27 cellular contexts compared by ENCODE assay signal in genomic region chr9:134166374-134166773, GRCh38. TPM values are rescaled to one million over a fixed set of nuclear protein-coding genes. Genes with fewer than 3 reads are reported as not detected.
DNase-seq lines count a peak whose midpoint lies in the region; ATAC-seq and TF ChIP-seq lines count a peak whose summit lies in the region.
"Had no signal": no experiment of that assay in that cellular context is flagged by ENCODE, and none has a peak within 500 bp of the region (broad histone marks: within the 10 kb centered on the region; RNA-seq: fewer than 3 reads in every experiment).

No MANE protein-coding gene starts in this region.

- H3K9me3 ChIP-seq in Caco-2 (no peaks in the 10 kb centered on the region), spleen (peaks cover 0 to 7% (median 5%) of the 10 kb centered on the region in 8 donors)
- H3K9me3 ChIP-seq: gastroesophageal sphincter, SK-N-SH had no signal

- H3K36me3 ChIP-seq in Caco-2 (ENCODE audit: control insufficient read depth, insufficient read depth, low read length) (no peaks in the 10 kb centered on the region; the same call in 1 of the 2 replicates), spleen (no peaks in the 10 kb centered on the region)
- H3K36me3 ChIP-seq: gastroesophageal sphincter had no signal

- H3K4me3 ChIP-seq in Caco-2 (ENCODE audit: low read depth, low read length) (no peak overlapping the region), spleen (no peak overlapping the region), lower leg skin (ENCODE audit: low read depth, poor library complexity, severe bottlenecking) (no peak overlapping the region)
- H3K4me3 ChIP-seq: gastroesophageal sphincter, skin epidermis, tibial nerve had no signal

- BruUV-seq in Caco-2 (replicated peaks; lab: Mats Ljungman, UMichigan), result no TSS peak

- no peak for TF ChIP-seq POLR2A in spleen (IDR thresholded peaks at IDR 0.05)
- TF ChIP-seq POLR2A in lower leg skin (IDR thresholded peaks at IDR 0.05), result no peak

- intact Hi-C loops in Caco-2 (cut with micrococcal nuclease; ENCODE audit: unreplicated experiment), result no loop called here
- intact Hi-C loops in spleen (cut with DNase I; ENCODE audit: low total_unique reads), result no loop called here
- intact Hi-C loops in lower leg skin (cut with DNase I; ENCODE audit: low total_unique reads), result no loop called here

- H3K4me1 ChIP-seq in Caco-2 (no peaks in the 10 kb centered on the region), spleen (peaks cover 0 to 21% (median 12%) of the 10 kb centered on the region in 6 donors)

- H3K9me3 Mint-ChIP-seq in activated naive CD4-positive, alpha-beta T cell treated with anti-CD3 and anti-CD28 coated beads, Interleukin-2, amount 10 ng/mL, durations not matched to agents 7 days and 5 days, result peaks cover 5% of the 10 kb centered on the region
- H3K9me3 Mint-ChIP-seq in Caco-2 (ENCODE audit: unreplicated experiment) (peaks cover 10% of the 10 kb centered on the region), endothelial cell (ENCODE audit: unreplicated experiment) (no peaks in the 10 kb centered on the region)
- peaks cover 0 to 1% of the 10 kb centered on the region in 2 donors for H3K9me3 Mint-ChIP-seq in stimulated activated naive B cell treated with anti-CD40 and anti-IgM and Interleukin-4, amounts not matched to agents 10 μg/mL and 1 μg/mL and 100 μg/mL, for 72 hours
- H3K9me3 Mint-ChIP-seq: activated CD4-positive, alpha-beta T cell treated with anti-CD3 and anti-CD28 coated beads, Interleukin-2, amount 10 ng/mL, durations not matched to agents 24 days and 14 days; activated T-helper 1 cell treated with anti-CD3 and anti-CD28 coated beads, Interleukin-12 subunit alpha, Interleukin-12 subunit beta, Interleukin-2, Interleukin-4 antibody, amounts not matched to agents 30 ng/mL and 10 ng/mL and 1 ng/mL, durations not matched to agents 14 hours and 24 hours and 36 hours had no signal

- peaks cover 6% of the 10 kb centered on the region for H3K27me3 Mint-ChIP-seq in activated naive CD4-positive, alpha-beta T cell treated with anti-CD3 and anti-CD28 coated beads, Interleukin-2, amount 10 ng/mL, durations not matched to agents 7 days and 5 days
- no peaks in the 10 kb centered on the region for H3K27me3 Mint-ChIP-seq in Caco-2 (ENCODE audit: insufficient read depth, unreplicated experiment)
- H3K27me3 Mint-ChIP-seq in endothelial cell (ENCODE audit: unreplicated experiment), result peaks cover 5% of the 10 kb centered on the region
- no peaks in the 10 kb centered on the region for H3K27me3 Mint-ChIP-seq in stimulated activated naive B cell treated with anti-CD40 and anti-IgM and Interleukin-4, amounts not matched to agents 10 μg/mL and 1 μg/mL and 100 μg/mL, for 72 hours
- H3K27me3 Mint-ChIP-seq: activated CD4-positive, alpha-beta T cell treated with anti-CD3 and anti-CD28 coated beads, Interleukin-2, amount 10 ng/mL, durations not matched to agents 24 days and 14 days had no signal

- H3K27me3 ChIP-seq in Caco-2 (replicated peaks; ENCODE audit: control insufficient read depth, insufficient read depth, low read length) (no peaks in the 10 kb centered on the region), spleen (replicated peaks in 1 of 7) (no peaks in the 10 kb centered on the region)
- H3K27me3 ChIP-seq: gastroesophageal sphincter, tibial nerve had no signal

- peaks cover 24% of the 10 kb centered on the region for H3K4me1 Mint-ChIP-seq in activated naive CD4-positive, alpha-beta T cell treated with anti-CD3 and anti-CD28 coated beads, Interleukin-2, amount 10 ng/mL, durations not matched to agents 7 days and 5 days
- H3K4me1 Mint-ChIP-seq in Caco-2 (ENCODE audit: low read depth, unreplicated experiment) (no peaks in the 10 kb centered on the region), endothelial cell (ENCODE audit: unreplicated experiment) (no peaks in the 10 kb centered on the region)
- peaks cover 0 to 11% of the 10 kb centered on the region in 2 donors for H3K4me1 Mint-ChIP-seq in stimulated activated naive B cell treated with anti-CD40 and anti-IgM and Interleukin-4, amounts not matched to agents 10 μg/mL and 1 μg/mL and 100 μg/mL, for 72 hours

- 94 to 96% (median 95%) methylated on average over 12 to 13 of the region's 13 CpGs for WGBS in spleen, 5 donors
- WGBS in lower leg skin, 2 donors, result 95 to 96% methylated on average over 13 of the region's 13 CpGs

- peak overlapping the region; percentile 56 for H3K4me3 Mint-ChIP-seq in activated naive CD4-positive, alpha-beta T cell treated with anti-CD3 and anti-CD28 coated beads, Interleukin-2, amount 10 ng/mL, durations not matched to agents 7 days and 5 days
- H3K4me3 Mint-ChIP-seq in Caco-2 (ENCODE audit: unreplicated experiment), result peak overlapping the region; percentile 31
- peak overlapping the region; percentile 62 for H3K4me3 Mint-ChIP-seq in endothelial cell (ENCODE audit: unreplicated experiment)
- no peak overlapping the region for H3K4me3 Mint-ChIP-seq in stimulated activated naive B cell treated with anti-CD40 and anti-IgM and Interleukin-4, amounts not matched to agents 10 μg/mL and 1 μg/mL and 100 μg/mL, for 72 hours
- H3K4me3 Mint-ChIP-seq: activated CD4-positive, alpha-beta T cell treated with anti-CD3 and anti-CD28 coated beads, Interleukin-2, amount 10 ng/mL, durations not matched to agents 24 days and 14 days; activated T-helper 1 cell treated with anti-CD3 and anti-CD28 coated beads, Interleukin-12 subunit alpha, Interleukin-12 subunit beta, Interleukin-2, Interleukin-4 antibody, amounts not matched to agents 30 ng/mL and 10 ng/mL and 1 ng/mL, durations not matched to agents 14 hours and 24 hours and 36 hours; T-helper 2 cell treated with Interferon-gamma antibody and Interleukin-4, amounts not matched to agents 5 μg/mL and 100 μg/mL, for 36 hours had no signal

- CTCF ChIA-PET in activated naive CD4-positive, alpha-beta T cell treated with anti-CD3 and anti-CD28 coated beads, Interleukin-2, amount 10 ng/mL, durations not matched to agents 7 days and 5 days (lab: Charles Lee), result no interaction called here
- CTCF ChIA-PET in Caco-2 (lab: Charles Lee), result no interaction called here

- ATAC-seq in stimulated activated naive B cell treated with anti-CD40 and anti-IgM and Interleukin-4, amounts not matched to agents 10 μg/mL and 1 μg/mL and 100 μg/mL, for 72 hours (replicated peaks), result no peak
- no peak for ATAC-seq in GM18502 (IDR thresholded peaks at IDR 0.05; ENCODE audit: poor library complexity, unreplicated experiment)
- ATAC-seq: gastroesophageal sphincter, left lobe of liver had no signal

- DNase-seq in activated naive CD4-positive, alpha-beta T cell treated with anti-CD3 and anti-CD28 coated beads, Interleukin-2, amount 10 ng/mL, durations not matched to agents 7 days and 5 days, result no peak
- DNase-seq in activated naive CD4-positive, alpha-beta T cell treated with anti-CD3 and anti-CD28 coated beads, Interleukin-2, amount 50 U/mL, for 16 hours, result no peak
- DNase-seq in Caco-2 (no peak), endothelial cell (ENCODE audit: low spot score) (no peak), spleen (peak; percentile 82), lower leg skin (ENCODE audit: low spot score in 2 of 2) (no peak)
- DNase-seq in stimulated activated naive B cell treated with anti-CD40 and anti-IgM and Interleukin-4, amounts not matched to agents 10 μg/mL and 1 μg/mL and 100 μg/mL, for 72 hours, result no peak
- DNase-seq: activated CD4-positive, alpha-beta T cell treated with anti-CD3 and anti-CD28 coated beads, Interleukin-2, amount 10 ng/mL, durations not matched to agents 24 days and 14 days; activated CD8-positive, alpha-beta memory T cell treated with anti-CD3 and anti-CD28 coated beads, Interleukin-2, amount 50 U/mL, for 4 hours; Calu3; cerebellar nuclear complex; NCI-H146; SK-N-SH; stimulated activated CD8-positive, alpha-beta memory T cell treated with anti-CD3 and anti-CD28 coated beads, Interleukin-4, amount 100 ng/mL, for 48 hours had no signal

- TF ChIP-seq CTCF in Caco-2 (IDR thresholded peaks at IDR 0.05; ENCODE audit: insufficient read depth in 1 of 2, low read depth in 1 of 2, low read length in 1 of 2, severe bottlenecking in 1 of 2, unreplicated experiment in 1 of 2) (no peak), endothelial cell (IDR thresholded peaks at IDR 0.05; ENCODE audit: unreplicated experiment) (no peak), spleen (IDR thresholded peaks at IDR 0.05 in 8 of 11, conservative IDR thresholded peaks at IDR 0.05 in 3 of 11) (no peak), lower leg skin (IDR thresholded peaks at IDR 0.05) (no peak)

- POLR2A ChIA-PET in Caco-2 (lab: Charles Lee), result no interaction called here

- no peaks in the 10 kb centered on the region for H3K36me3 Mint-ChIP-seq in activated naive CD4-positive, alpha-beta T cell treated with anti-CD3 and anti-CD28 coated beads, Interleukin-2, amount 10 ng/mL, durations not matched to agents 7 days and 5 days
- H3K36me3 Mint-ChIP-seq in Caco-2 (ENCODE audit: insufficient read depth, unreplicated experiment) (peaks cover 22% of the 10 kb centered on the region), endothelial cell (ENCODE audit: low read depth, unreplicated experiment) (peaks cover 11% of the 10 kb centered on the region)
- peaks cover 4 to 13% of the 10 kb centered on the region in 2 donors for H3K36me3 Mint-ChIP-seq in stimulated activated naive B cell treated with anti-CD40 and anti-IgM and Interleukin-4, amounts not matched to agents 10 μg/mL and 1 μg/mL and 100 μg/mL, for 72 hours

- H3K27ac ChIP-seq in spleen, result no peak overlapping the region
- H3K27ac ChIP-seq: skin epidermis, tibial nerve had no signal

- H3K27ac Mint-ChIP-seq in activated naive CD4-positive, alpha-beta T cell treated with anti-CD3 and anti-CD28 coated beads, Interleukin-2, amount 10 ng/mL, durations not matched to agents 7 days and 5 days, result no peak overlapping the region
- H3K27ac Mint-ChIP-seq in Caco-2 (ENCODE audit: unreplicated experiment), result no peak overlapping the region
- no peak overlapping the region for H3K27ac Mint-ChIP-seq in endothelial cell (ENCODE audit: unreplicated experiment)
- H3K27ac Mint-ChIP-seq in stimulated activated naive B cell treated with anti-CD40 and anti-IgM and Interleukin-4, amounts not matched to agents 10 μg/mL and 1 μg/mL and 100 μg/mL, for 72 hours, result no peak overlapping the region
- H3K27ac Mint-ChIP-seq: activated CD4-positive, alpha-beta T cell treated with anti-CD3 and anti-CD28 coated beads, Interleukin-2, amount 10 ng/mL, durations not matched to agents 24 days and 14 days; activated T-helper 1 cell treated with anti-CD3 and anti-CD28 coated beads, Interleukin-12 subunit alpha, Interleukin-12 subunit beta, Interleukin-2, Interleukin-4 antibody, amounts not matched to agents 30 ng/mL and 10 ng/mL and 1 ng/mL, durations not matched to agents 14 hours and 24 hours and 36 hours; T-helper 2 cell treated with Interferon-gamma antibody and Interleukin-4, amounts not matched to agents 5 μg/mL and 100 μg/mL, for 36 hours had no signal

RNA-seq across cellular contexts. Expression of gene RNU6ATAC, which starts 2.0 kb away (rescaled TPM):
- total RNA-seq in Caco-2 (2022) (72.9 and 99.0 TPM in 2 replicates), endothelial cell (ENCODE audit: unreplicated experiment) (140 TPM), spleen (100 to 1,000 TPM in 4 of 7 donors, not detected in 3; 223 to 404 (median 271) TPM), lower leg skin (not detected)
- not detected for polyA plus RNA-seq in spleen
- total RNA-seq: dermis microvascular lymphatic vessel endothelial cell, fibroblast of lung, gastroesophageal sphincter, NCI-H460, osteoblast, renal cortical epithelial cell, tibial nerve had no signal
- polyA plus RNA-seq: endothelial cell of umbilical vein, fibroblast of lung, SK-N-SH had no signal

RNA-seq across cellular contexts. Expression of gene WDR5, which starts 30.5 kb away (rescaled TPM):
- total RNA-seq in Caco-2 (2022), result 51.7 and 54.8 TPM in 2 replicates
- total RNA-seq in endothelial cell (ENCODE audit: unreplicated experiment), result 26.5 TPM
- 10 to 100 TPM; 13.8 to 23.1 (median 19.1) TPM for total RNA-seq in spleen
- polyA plus RNA-seq in spleen, result 10 to 100 TPM; 15.4 to 31.3 (median 19.3) TPM
- 10 to 100 TPM; 16.1 to 23.8 (median 19.6) TPM for total RNA-seq in lower leg skin

Comparison
In these comparisons a context has a peak if more than half of its experiments do, and no peak if none do; other contexts are left out.
1. H3K4me3 Mint-ChIP-seq: peak in activated naive CD4-positive, alpha-beta T cell treated with anti-CD3 and anti-CD28 coated beads, Interleukin-2, amount 10 ng/mL, durations not matched to agents 7 days and 5 days (single experiment), Caco-2 (single experiment) and endothelial cell (single experiment); none in stimulated activated naive B cell treated with anti-CD40 and anti-IgM and Interleukin-4, amounts not matched to agents 10 μg/mL and 1 μg/mL and 100 μg/mL, for 72 hours (0 of 2).